Comparison of ENCODE assay signal across 18 cellular contexts in the genomic region with DNA sequence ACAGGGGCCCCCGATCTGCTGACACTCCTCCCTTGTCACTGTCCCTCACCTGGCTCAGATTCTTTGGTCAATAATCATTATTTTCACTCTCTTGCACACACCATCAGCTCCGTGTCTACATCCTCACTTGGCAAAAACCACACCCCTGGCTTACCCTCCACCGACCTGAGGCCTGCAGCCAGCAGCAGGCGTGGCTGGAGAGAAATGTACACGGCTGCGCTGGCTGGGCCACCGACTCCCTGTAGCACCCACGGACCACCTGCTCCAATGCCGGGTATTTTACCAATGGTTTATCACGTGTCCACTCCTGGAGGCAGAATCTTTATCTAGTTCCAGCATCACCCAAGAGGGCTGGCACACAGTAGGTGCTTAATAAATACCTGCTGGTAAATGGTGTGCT.
"Had no signal": no experiment of that assay in that cellular context is flagged by ENCODE, and none has a peak within 500 bp of the region (broad histone marks: within the 10 kb centered on the region; RNA-seq: fewer than 3 reads in every experiment).

No MANE protein-coding gene starts in this region.

- H3K27me3 ChIP-seq: neutrophil had no signal

- H3K27ac Mint-ChIP-seq: natural killer cell treated with Interleukin-12 subunit alpha and Interleukin-12 subunit beta and Interleukin-15 and Interleukin-18, amount 100 ng/mL, for 72 hours; stimulated activated memory B cell treated with anti-CD40 and anti-IgM and Interleukin-4, amounts not matched to agents 10 μg/mL and 1 μg/mL and 100 μg/mL, for 72 hours; stimulated activated naive CD8-positive, alpha-beta T cell treated with anti-CD3 and anti-CD28 coated beads, Interleukin-15, Interleukin-2, amounts not matched to agents 100 ng/mL and 50 ng/mL, for 24 hours had no signal

- H3K9me3 ChIP-seq: heart left ventricle, left lung, neutrophil, spleen, thoracic aorta, transverse colon had no signal

- H3K9me3 Mint-ChIP-seq: natural killer cell treated with Interleukin-12 subunit alpha and Interleukin-12 subunit beta and Interleukin-15 and Interleukin-18, amount 100 ng/mL, for 72 hours; stimulated activated memory B cell treated with anti-CD40 and anti-IgM and Interleukin-4, amounts not matched to agents 10 μg/mL and 1 μg/mL and 100 μg/mL, for 72 hours; stimulated activated naive CD8-positive, alpha-beta T cell treated with anti-CD3 and anti-CD28 coated beads, Interleukin-15, Interleukin-2, amounts not matched to agents 100 ng/mL and 50 ng/mL, for 24 hours had no signal

- H3K4me3 ChIP-seq: heart left ventricle, left lung, lung, spleen, thoracic aorta, transverse colon had no signal

- H3K36me3 Mint-ChIP-seq: natural killer cell treated with Interleukin-12 subunit alpha and Interleukin-12 subunit beta and Interleukin-15 and Interleukin-18, amount 100 ng/mL, for 72 hours; stimulated activated memory B cell treated with anti-CD40 and anti-IgM and Interleukin-4, amounts not matched to agents 10 μg/mL and 1 μg/mL and 100 μg/mL, for 72 hours had no signal

- H3K27ac ChIP-seq: heart left ventricle, left lung, neutrophil, spleen, thoracic aorta, transverse colon had no signal

- ATAC-seq: heart left ventricle; left lung; natural killer cell treated with Interleukin-12 subunit alpha and Interleukin-12 subunit beta and Interleukin-15 and Interleukin-18, amount 100 ng/mL, for 72 hours; sciatic nerve; stimulated activated memory B cell treated with anti-CD40 and anti-IgM and Interleukin-4, amounts not matched to agents 10 μg/mL and 1 μg/mL and 100 μg/mL, for 72 hours had no signal

- H3K4me1 ChIP-seq: heart left ventricle, left lung, transverse colon had no signal

- DNase-seq: effector memory CD4-positive, alpha-beta T cell; hippocampal formation; mesenchymal stem cell; midbrain; spleen; stimulated activated CD4-positive, alpha-beta T cell treated with anti-CD3 and anti-CD28 coated beads, Interleukin-15, amount 100 ng/mL, for 24 hours; stimulated activated CD4-positive, alpha-beta T cell treated with anti-CD3 and anti-CD28 coated beads, Interleukin-1b, Interleukin-23, amount 100 ng/mL, for 48 hours; stimulated activated CD4-positive, alpha-beta T cell treated with anti-CD3 and anti-CD28 coated beads, Interleukin-4, amount 100 ng/mL, for 24 hours; transverse colon had no signal

- H3K4me3 Mint-ChIP-seq: natural killer cell treated with Interleukin-12 subunit alpha and Interleukin-12 subunit beta and Interleukin-15 and Interleukin-18, amount 100 ng/mL, for 72 hours; stimulated activated memory B cell treated with anti-CD40 and anti-IgM and Interleukin-4, amounts not matched to agents 10 μg/mL and 1 μg/mL and 100 μg/mL, for 72 hours; stimulated activated naive CD8-positive, alpha-beta T cell treated with anti-CD3 and anti-CD28 coated beads, Interleukin-15, Interleukin-2, amounts not matched to agents 100 ng/mL and 50 ng/mL, for 24 hours had no signal

- H3K4me1 Mint-ChIP-seq: stimulated activated memory B cell treated with anti-CD40 and anti-IgM and Interleukin-4, amounts not matched to agents 10 μg/mL and 1 μg/mL and 100 μg/mL, for 72 hours had no signal

- H3K36me3 ChIP-seq: heart left ventricle, left lung, neutrophil, spleen, thoracic aorta, transverse colon had no signal
